8 cellular contexts compared by ENCODE assay signal in genomic region chr10:60816624-60817023, GRCh38. TPM values are rescaled to one million over a fixed set of nuclear protein-coding genes. Genes with fewer than 3 reads are reported as not detected.
DNase-seq lines count a peak whose midpoint lies in the region; ATAC-seq and TF ChIP-seq lines count a peak whose summit lies in the region.

No MANE protein-coding gene starts in this region.

- H3K27me3 Mint-ChIP-seq in activated CD4-positive, alpha-beta T cell treated with anti-CD3 and anti-CD28 coated beads, Interleukin-2, amount 10 ng/mL, durations not matched to agents 24 days and 14 days = peaks cover 11% of the 10 kb centered on the region

- no peak overlapping the region for H3K4me3 Mint-ChIP-seq in activated CD4-positive, alpha-beta T cell treated with anti-CD3 and anti-CD28 coated beads, Interleukin-2, amount 10 ng/mL, durations not matched to agents 24 days and 14 days

- TF ChIP-seq CTCF in fibroblast of the aortic adventitia (IDR thresholded peaks at IDR 0.05; ENCODE audit: insufficient read depth, low read length) = peak; percentile 71
- TF ChIP-seq CTCF in neural cell (IDR thresholded peaks at IDR 0.05; ENCODE audit: poor library complexity, severe bottlenecking) = peak; percentile 92

- H3K79me2 ChIP-seq in neural cell (replicated peaks; ENCODE audit: insufficient read depth, low read length) = no peaks in the 10 kb centered on the region

- no peaks in the 10 kb centered on the region for H3K27me3 ChIP-seq in neural cell (ENCODE audit: insufficient read depth, low read depth, low read length)

- no peaks in the 10 kb centered on the region for H3K9me3 Mint-ChIP-seq in activated CD4-positive, alpha-beta T cell treated with anti-CD3 and anti-CD28 coated beads, Interleukin-2, amount 10 ng/mL, durations not matched to agents 24 days and 14 days

- H4K20me1 ChIP-seq in neural cell (ENCODE audit: insufficient read depth) = no peaks in the 10 kb centered on the region

- DNase-seq in Caki2 (ENCODE audit: low read depth) (peak; percentile 62), NCI-H2171 (lab: John Stamatoyannopoulos, UW) (peak; percentile 61), fibroblast of the aortic adventitia (ENCODE audit: low read depth) (peak; percentile 94), cortex of kidney (lab: John Stamatoyannopoulos, UW) (no peak)
- peak; percentile 82 for DNase-seq in activated CD4-positive, alpha-beta T cell treated with anti-CD3 and anti-CD28 coated beads, Interleukin-2, amount 10 ng/mL, durations not matched to agents 24 days and 14 days

- no peak for TF ChIP-seq EP300 in neural cell (conservative IDR thresholded peaks at IDR 0.05; ENCODE audit: poor library complexity, severe bottlenecking)

- H3K9me3 ChIP-seq in neural cell (ENCODE audit: low read length) = no peaks in the 10 kb centered on the region

- no peak overlapping the region for H3K27ac ChIP-seq in neural cell (ENCODE audit: low read length)

- intact Hi-C loops in activated CD4-positive, alpha-beta T cell treated with anti-CD3 and anti-CD28 coated beads, Interleukin-2, amount 10 ng/mL, durations not matched to agents 24 days and 14 days (cut with micrococcal nuclease) = loop anchor here (1.0 to 5.0 kb wide), 3 partner anchors 148 to 916 kb away; no protein-coding TSS in a partner anchor

- H2AFZ ChIP-seq in neural cell (ENCODE audit: low read depth, low read length) = no peak overlapping the region

- H3K4me3 ChIP-seq in fibroblast of the aortic adventitia (ENCODE audit: low read depth, low read length) (no peak overlapping the region), neural cell (ENCODE audit: low read length) (no peak overlapping the region)

- ATAC-seq in GM18868 (IDR thresholded peaks at IDR 0.05; ENCODE audit: unreplicated experiment) (peak; percentile 90), HG03045 (IDR thresholded peaks at IDR 0.05; ENCODE audit: unreplicated experiment) (peak; percentile 79)

- H3K36me3 Mint-ChIP-seq in activated CD4-positive, alpha-beta T cell treated with anti-CD3 and anti-CD28 coated beads, Interleukin-2, amount 10 ng/mL, durations not matched to agents 24 days and 14 days (ENCODE audit: low read depth) = no peaks in the 10 kb centered on the region

- no peaks in the 10 kb centered on the region for H3K9me2 ChIP-seq in neural cell (ENCODE audit: insufficient read depth, low read length)

- H3K4me1 Mint-ChIP-seq in activated CD4-positive, alpha-beta T cell treated with anti-CD3 and anti-CD28 coated beads, Interleukin-2, amount 10 ng/mL, durations not matched to agents 24 days and 14 days = peaks cover 9% of the 10 kb centered on the region

- H3F3A ChIP-seq in neural cell (ENCODE audit: insufficient read depth, low read length, poor library complexity, severe bottlenecking) = no peaks in the 10 kb centered on the region

- H3K27ac Mint-ChIP-seq in activated CD4-positive, alpha-beta T cell treated with anti-CD3 and anti-CD28 coated beads, Interleukin-2, amount 10 ng/mL, durations not matched to agents 24 days and 14 days = no peak overlapping the region

- in situ Hi-C loops in Caki2 (cut with HindIII; ENCODE audit: low pct_unique_long_range_greater_than_20kb, low sequenced_read_pairs) = no loop called here

- peak; percentile 96 for TF ChIP-seq RAD21 in neural cell (conservative IDR thresholded peaks at IDR 0.05)

- no peak overlapping the region for H3K9ac ChIP-seq in neural cell (ENCODE audit: low read length)

- no peaks in the 10 kb centered on the region for H3K36me3 ChIP-seq in neural cell (ENCODE audit: insufficient read depth, low read length)

- no peak overlapping the region for H3K4me2 ChIP-seq in neural cell (ENCODE audit: low read length)

TF ChIP-seq in neural cell, 6 proteins besides CTCF, POLR2A, EP300 and RAD21:
- peak; percentile 95 for TF ChIP-seq SMC3 (conservative IDR thresholded peaks at IDR 0.05; ENCODE audit: poor library complexity)
- TF ChIP-seq EZH2 (IDR thresholded peaks at IDR 0.05; ENCODE audit: borderline replicate concordance, insufficient read depth, low read length, poor library complexity, severe bottlenecking) = no peak
- TF ChIP-seq REST (IDR thresholded peaks at IDR 0.05; ENCODE audit: borderline replicate concordance) = no peak

RNA-seq across cellular contexts. Expression of gene CDK1, which starts 38.3 kb away (rescaled TPM):
- total RNA-seq in Caki2 (2014; rRNA removed; shearing (Covaris generic); ENCODE audit: low replicate concordance) = 148 and 152 TPM in 2 replicates
- 101 and 105 TPM in 2 replicates for total RNA-seq in activated CD4-positive, alpha-beta T cell treated with anti-CD3 and anti-CD28 coated beads, Interleukin-2, amount 10 ng/mL, durations not matched to agents 24 days and 14 days
- total RNA-seq in fibroblast of the aortic adventitia (ENCODE audit: low replicate concordance) = 0.90 and 82.9 TPM in 2 replicates
- polyA plus RNA-seq in neural cell = 4.0 and 4.5 TPM in 2 replicates
- 3.5 and 3.7 TPM in 2 replicates for polyA minus RNA-seq in neural cell
